Comparison of ENCODE assay signal across 17 cellular contexts in genomic region chr14:94682061-94682516, GRCh38.
DNase-seq lines count a peak whose midpoint lies in the region; ATAC-seq and TF ChIP-seq lines count a peak whose summit lies in the region.
"Had no signal": no experiment of that assay in that cellular context is flagged by ENCODE, and none has a peak within 500 bp of the region (broad histone marks: within the 10 kb centered on the region; RNA-seq: fewer than 3 reads in every experiment).

No MANE protein-coding gene starts in this region.

- H3K27ac ChIP-seq in sigmoid colon, result no peak overlapping the region
- H3K27ac ChIP-seq: 22Rv1; BLaER1 treated with 17β-estradiol and CSF1 and Interleukin-3, amounts not matched to agents 10 nM and 100 nM; GM23248; PC-9 had no signal

- no peak for ATAC-seq in activated CD8-positive, alpha-beta memory T cell treated with anti-CD3 and anti-CD28 coated beads, Interleukin-2, amount 10 ng/mL, durations not matched to agents 7 days and 5 days

- TF ChIP-seq EP300 in sigmoid colon (IDR thresholded peaks at IDR 0.05), result no peak

- H3K36me3 ChIP-seq in sigmoid colon, result no peaks in the 10 kb centered on the region
- H3K36me3 ChIP-seq: BLaER1 treated with 17β-estradiol and CSF1 and Interleukin-3, amounts not matched to agents 10 nM and 100 nM had no signal

- intact Hi-C loops in sigmoid colon (cut with DNase I), result no loop called here

- H3K27me3 ChIP-seq in sigmoid colon, result no peaks in the 10 kb centered on the region
- H3K27me3 ChIP-seq: BLaER1 treated with 17β-estradiol and CSF1 and Interleukin-3, amounts not matched to agents 10 nM and 100 nM had no signal

- no peaks in the 10 kb centered on the region for H3K9me3 ChIP-seq in sigmoid colon
- H3K9me3 ChIP-seq: BLaER1 treated with 17β-estradiol and CSF1 and Interleukin-3, amounts not matched to agents 10 nM and 100 nM had no signal

- no peak for TF ChIP-seq POLR2A in sigmoid colon (IDR thresholded peaks at IDR 0.05)

- TF ChIP-seq CTCF in astrocyte of the spinal cord (IDR thresholded peaks at IDR 0.05; ENCODE audit: low read depth, low read length) (no peak), sigmoid colon (IDR thresholded peaks at IDR 0.05) (no peak)

- in situ Hi-C loops in astrocyte of the spinal cord (cut with HindIII; ENCODE audit: low sequenced_read_pairs), result no loop called here

- peaks cover 0 to 3% (median 0%) of the 10 kb centered on the region in 4 donors for H3K4me1 ChIP-seq in sigmoid colon
- H3K4me1 ChIP-seq: BLaER1 treated with 17β-estradiol and CSF1 and Interleukin-3, amounts not matched to agents 10 nM and 100 nM had no signal

- H3K4me1 Mint-ChIP-seq in activated CD8-positive, alpha-beta memory T cell treated with anti-CD3 and anti-CD28 coated beads, Interleukin-2, amount 10 ng/mL, durations not matched to agents 7 days and 5 days, result no peaks in the 10 kb centered on the region
- H3K4me1 Mint-ChIP-seq: CD8-positive, alpha-beta memory T cell had no signal

- DNase-seq in activated CD8-positive, alpha-beta memory T cell treated with anti-CD3 and anti-CD28 coated beads for 24 hours, result peak; percentile 40
- no peak for DNase-seq in activated CD8-positive, alpha-beta memory T cell treated with anti-CD3 and anti-CD28 coated beads, Interleukin-2, amount 10 ng/mL, durations not matched to agents 7 days and 5 days
- DNase-seq in astrocyte of the spinal cord (ENCODE audit: low read depth, low spot score), result peak; percentile 33
- DNase-seq in islet precursor cell, result peak; percentile 50
- peak; percentile 36 for DNase-seq in sigmoid colon
- DNase-seq in C1 segment of cervical spinal cord (lab: John Stamatoyannopoulos, UW), result no peak
- no peak for DNase-seq in NCI-H2171 treated with DMSO at 0.1 percent for 48 hours (lab: John Stamatoyannopoulos, UW)
- no peak for DNase-seq in NCI-H510A treated with DMSO at 0.1 percent for 48 hours (lab: John Stamatoyannopoulos, UW)
- DNase-seq: CD8-positive, alpha-beta memory T cell; NCI-H1417; NCI-H187; NCI-H446 treated with DMSO at 0.1 percent for 48 hours; PC-9 had no signal

- no peaks in the 10 kb centered on the region for H3K36me3 Mint-ChIP-seq in activated CD8-positive, alpha-beta memory T cell treated with anti-CD3 and anti-CD28 coated beads, Interleukin-2, amount 10 ng/mL, durations not matched to agents 7 days and 5 days
- H3K36me3 Mint-ChIP-seq: CD8-positive, alpha-beta memory T cell had no signal

- no peak overlapping the region for H3K4me3 Mint-ChIP-seq in activated CD8-positive, alpha-beta memory T cell treated with anti-CD3 and anti-CD28 coated beads, Interleukin-2, amount 10 ng/mL, durations not matched to agents 7 days and 5 days
- H3K4me3 Mint-ChIP-seq: CD8-positive, alpha-beta memory T cell had no signal

- no peak overlapping the region for H3K27ac Mint-ChIP-seq in activated CD8-positive, alpha-beta memory T cell treated with anti-CD3 and anti-CD28 coated beads, Interleukin-2, amount 10 ng/mL, durations not matched to agents 7 days and 5 days
- H3K27ac Mint-ChIP-seq: CD8-positive, alpha-beta memory T cell had no signal

- H3K4me3 ChIP-seq in astrocyte of the spinal cord (ENCODE audit: low read depth, low read length) (no peak overlapping the region), sigmoid colon (no peak overlapping the region)
- H3K4me3 ChIP-seq: BLaER1 treated with 17β-estradiol and CSF1 and Interleukin-3, amounts not matched to agents 10 nM and 100 nM; GM23248; PC-9; SK-N-MC had no signal

- H3K27me3 Mint-ChIP-seq in activated CD8-positive, alpha-beta memory T cell treated with anti-CD3 and anti-CD28 coated beads, Interleukin-2, amount 10 ng/mL, durations not matched to agents 7 days and 5 days, result no peaks in the 10 kb centered on the region

- H3K9me3 Mint-ChIP-seq in activated CD8-positive, alpha-beta memory T cell treated with anti-CD3 and anti-CD28 coated beads, Interleukin-2, amount 10 ng/mL, durations not matched to agents 7 days and 5 days (ENCODE audit: low read depth), result no peaks in the 10 kb centered on the region
- H3K9me3 Mint-ChIP-seq: CD8-positive, alpha-beta memory T cell had no signal

- CTCF ChIA-PET in activated CD8-positive, alpha-beta memory T cell treated with anti-CD3 and anti-CD28 coated beads, Interleukin-2, amount 10 ng/mL, durations not matched to agents 7 days and 5 days (lab: Charles Lee), result interaction anchor here (0.7 kb wide), 1 partner anchor 67 kb away, joined by 3 read pairs; no protein-coding TSS in a partner anchor

- 69 to 76% methylated on average over 14 of the region's 14 CpGs for WGBS in sigmoid colon, 2 donors

Comparison
In these comparisons a context has a peak if more than half of its experiments do, and no peak if none do; other contexts are left out.
1. DNase-seq: peak in activated CD8-positive, alpha-beta memory T cell treated with anti-CD3 and anti-CD28 coated beads for 24 hours (single experiment), astrocyte of the spinal cord (single experiment), islet precursor cell (single experiment) and sigmoid colon (single experiment); none in activated CD8-positive, alpha-beta memory T cell treated with anti-CD3 and anti-CD28 coated beads, Interleukin-2, amount 10 ng/mL, durations not matched to agents 7 days and 5 days (single experiment), C1 segment of cervical spinal cord (0 of 14), NCI-H2171 treated with DMSO at 0.1 percent for 48 hours (single experiment) and NCI-H510A treated with DMSO at 0.1 percent for 48 hours (single experiment).